In the genomic region with DNA sequence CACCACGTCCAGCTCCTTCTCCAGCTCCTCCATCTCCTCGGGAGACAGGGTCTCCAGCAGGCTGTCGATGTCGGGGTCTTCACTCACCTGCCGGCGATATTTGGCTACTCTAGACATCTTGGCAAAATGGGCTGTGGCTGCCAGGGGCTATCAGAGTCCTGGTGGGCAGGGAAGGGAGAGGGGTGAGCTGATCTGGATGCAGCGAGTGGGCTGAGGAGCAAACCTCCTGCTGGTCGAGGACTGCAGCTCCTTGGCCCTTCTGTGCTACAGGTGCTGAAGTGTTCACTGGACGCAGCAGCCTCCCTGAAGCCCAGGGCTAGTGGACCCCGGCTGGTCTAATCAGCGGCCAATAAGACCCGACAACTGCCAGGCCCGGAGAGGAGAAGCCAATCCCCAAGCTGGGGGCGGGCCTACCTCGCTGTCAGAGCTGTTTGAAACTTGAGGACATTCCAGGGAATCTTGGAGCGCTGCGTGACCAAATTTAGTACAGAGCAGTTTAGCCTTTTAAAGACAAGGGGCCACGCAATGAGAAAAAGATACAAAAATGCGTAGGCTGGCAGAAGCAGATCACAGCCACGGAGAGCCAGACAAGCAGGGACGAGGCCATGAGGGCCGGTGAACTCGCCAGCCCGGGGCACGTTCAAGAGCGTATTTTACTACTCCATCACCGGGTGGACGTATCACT, we compare ENCODE assay signal across 1 cellular context.
TF ChIP-seq lines count a peak whose summit lies in the region.

A gene (minus strand): TSS at position 325 of the 685 bp plus-strand sequence. CDS start 208 bp downstream, at position 117.

TF ChIP-seq in HepG2, 621 proteins besides CTCF, POLR2A, EP300 and RAD21 (continues in another document):
- TF ChIP-seq HMG20A (CRISPR knock-in tag; IDR thresholded peaks at IDR 0.05; ENCODE audit: borderline replicate concordance) (no peak), MXI1 (IDR thresholded peaks at IDR 0.05; ENCODE audit: borderline replicate concordance, low read depth, low read length) (peak; percentile 16; the same call in 1 of the 3 replicates), FOXC1 (CRISPR knock-in tag; IDR thresholded peaks at IDR 0.05; ENCODE audit: borderline replicate concordance) (0 out of 2 replicates have a peak, but pooled peaks have one; percentile 53), MAZ (IDR thresholded peaks at IDR 0.05; ENCODE audit: borderline replicate concordance, low read depth, low read length) (no peak), MAZ (CRISPR knock-in tag; IDR thresholded peaks at IDR 0.05; ENCODE audit: low read depth) (0 out of 2 replicates have a peak, but pooled peaks have one; percentile 33), NFYC (CRISPR knock-in tag; IDR thresholded peaks at IDR 0.05) (peak; percentile 75), LCORL (IDR thresholded peaks at IDR 0.05) (no peak), LCORL (CRISPR knock-in tag; IDR thresholded peaks at IDR 0.05) (no peak), SRF (IDR thresholded peaks at IDR 0.05; ENCODE audit: low read depth, low read length) (no peak), ZFP37 (CRISPR knock-in tag; IDR thresholded peaks at IDR 0.05; ENCODE audit: borderline replicate concordance) (no peak), SATB2 (CRISPR knock-in tag; IDR thresholded peaks at IDR 0.05) (no peak), SRSF1 (optimal IDR thresholded peaks at IDR 0.05; ENCODE audit: low read depth, low read length) (peak; percentile 33), TEAD2 (CRISPR knock-in tag; IDR thresholded peaks at IDR 0.05) (no peak), ZNF567 (CRISPR knock-in tag; IDR thresholded peaks at IDR 0.05; ENCODE audit: borderline replicate concordance) (no peak), SIX4 (CRISPR knock-in tag; IDR thresholded peaks at IDR 0.05) (no peak), BORCS8-MEF2B (CRISPR knock-in tag; IDR thresholded peaks at IDR 0.05) (no peak), ZKSCAN5 (CRISPR knock-in tag; IDR thresholded peaks at IDR 0.05) (no peak)
- TF ChIP-seq, protein P1, sequence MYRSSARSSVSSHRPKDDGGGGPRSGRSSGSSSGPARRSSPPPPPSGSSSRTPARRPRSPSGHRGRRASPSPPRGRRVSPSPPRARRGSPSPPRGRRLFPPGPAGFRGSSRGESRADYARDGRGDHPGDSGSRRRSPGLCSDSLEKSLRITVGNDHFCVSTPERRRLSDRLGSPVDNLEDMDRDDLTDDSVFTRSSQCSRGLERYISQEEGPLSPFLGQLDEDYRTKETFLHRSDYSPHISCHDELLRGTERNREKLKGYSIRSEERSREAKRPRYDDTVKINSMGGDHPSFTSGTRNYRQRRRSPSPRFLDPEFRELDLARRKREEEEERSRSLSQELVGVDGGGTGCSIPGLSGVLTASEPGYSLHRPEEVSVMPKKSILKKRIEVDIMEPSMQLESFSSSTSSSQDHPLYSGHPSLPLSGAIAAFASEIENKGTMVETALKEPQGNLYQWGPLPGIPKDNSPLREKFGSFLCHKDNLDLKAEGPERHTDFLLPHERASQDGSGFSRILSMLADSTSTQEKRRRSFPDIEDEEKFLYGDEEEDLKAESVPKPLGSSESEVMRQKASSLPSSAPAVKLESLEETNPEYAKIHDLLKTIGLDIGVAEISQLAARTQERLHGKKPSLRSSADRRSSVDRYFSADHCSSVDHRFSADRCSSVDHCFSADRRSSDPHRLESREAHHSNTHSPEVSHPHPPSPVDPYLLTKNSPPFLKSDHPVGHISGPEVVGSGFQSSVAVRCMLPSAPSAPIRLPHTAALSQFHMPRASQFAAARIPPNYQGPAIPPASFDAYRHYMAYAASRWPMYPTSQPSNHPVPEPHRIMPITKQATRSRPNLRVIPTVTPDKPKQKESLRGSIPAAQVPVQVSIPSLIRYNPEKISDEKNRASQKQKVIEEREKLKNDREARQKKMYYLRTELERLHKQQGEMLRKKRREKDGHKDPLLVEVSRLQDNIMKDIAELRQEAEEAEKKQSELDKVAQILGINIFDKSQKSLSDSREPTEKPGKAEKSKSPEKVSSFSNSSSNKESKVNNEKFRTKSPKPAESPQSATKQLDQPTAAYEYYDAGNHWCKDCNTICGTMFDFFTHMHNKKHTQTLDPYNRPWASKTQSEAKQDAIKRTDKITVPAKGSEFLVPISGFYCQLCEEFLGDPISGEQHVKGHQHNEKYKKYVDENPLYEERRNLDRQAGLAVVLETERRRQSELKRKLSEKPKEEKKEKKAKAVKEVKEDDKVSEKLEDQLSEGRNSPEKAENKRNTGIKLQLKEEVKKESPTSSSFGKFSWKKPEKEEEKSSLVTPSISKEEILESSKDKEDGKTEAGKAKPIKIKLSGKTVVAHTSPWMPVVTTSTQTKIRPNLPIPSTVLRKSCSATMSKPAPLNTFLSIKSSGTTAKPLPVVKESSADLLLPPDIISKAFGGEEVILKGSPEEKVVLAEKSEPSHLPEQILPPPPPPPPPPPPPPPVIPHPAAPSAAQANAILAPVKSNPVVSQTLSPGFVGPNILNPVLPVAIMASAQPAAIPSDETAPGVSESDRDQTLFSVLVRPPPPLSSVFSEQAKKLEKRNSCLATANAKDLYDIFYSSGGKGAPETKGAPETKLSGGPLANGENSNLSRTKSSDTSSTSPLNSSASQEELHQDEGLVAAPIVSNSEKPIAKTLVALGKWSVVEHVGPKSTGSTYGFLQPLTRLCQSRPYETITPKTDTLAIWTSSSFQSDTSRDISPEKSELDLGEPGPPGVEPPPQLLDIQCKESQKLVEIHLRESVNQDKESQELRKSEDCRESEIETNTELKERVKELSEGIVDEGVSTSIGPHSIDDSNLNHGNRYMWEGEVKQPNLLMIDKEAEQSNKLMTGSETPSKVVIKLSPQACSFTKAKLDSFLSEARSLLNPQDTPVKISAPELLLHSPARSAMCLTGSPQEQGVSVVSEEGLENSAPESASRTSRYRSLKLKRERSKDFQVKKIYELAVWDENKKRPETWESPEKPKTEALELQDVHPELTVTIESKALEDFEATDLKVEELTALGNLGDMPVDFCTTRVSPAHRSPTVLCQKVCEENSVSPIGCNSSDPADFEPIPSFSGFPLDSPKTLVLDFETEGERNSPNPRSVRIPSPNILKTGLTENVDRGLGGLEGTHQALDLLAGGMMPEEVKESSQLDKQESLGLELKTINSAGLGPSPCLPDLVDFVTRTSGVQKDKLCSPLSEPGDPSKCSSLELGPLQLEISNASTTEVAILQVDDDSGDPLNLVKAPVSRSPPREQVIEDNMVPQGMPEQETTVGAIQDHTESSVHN (CRISPR knock-in tag; IDR thresholded peaks at IDR 0.05) = no peak
- TF ChIP-seq, protein P2, sequence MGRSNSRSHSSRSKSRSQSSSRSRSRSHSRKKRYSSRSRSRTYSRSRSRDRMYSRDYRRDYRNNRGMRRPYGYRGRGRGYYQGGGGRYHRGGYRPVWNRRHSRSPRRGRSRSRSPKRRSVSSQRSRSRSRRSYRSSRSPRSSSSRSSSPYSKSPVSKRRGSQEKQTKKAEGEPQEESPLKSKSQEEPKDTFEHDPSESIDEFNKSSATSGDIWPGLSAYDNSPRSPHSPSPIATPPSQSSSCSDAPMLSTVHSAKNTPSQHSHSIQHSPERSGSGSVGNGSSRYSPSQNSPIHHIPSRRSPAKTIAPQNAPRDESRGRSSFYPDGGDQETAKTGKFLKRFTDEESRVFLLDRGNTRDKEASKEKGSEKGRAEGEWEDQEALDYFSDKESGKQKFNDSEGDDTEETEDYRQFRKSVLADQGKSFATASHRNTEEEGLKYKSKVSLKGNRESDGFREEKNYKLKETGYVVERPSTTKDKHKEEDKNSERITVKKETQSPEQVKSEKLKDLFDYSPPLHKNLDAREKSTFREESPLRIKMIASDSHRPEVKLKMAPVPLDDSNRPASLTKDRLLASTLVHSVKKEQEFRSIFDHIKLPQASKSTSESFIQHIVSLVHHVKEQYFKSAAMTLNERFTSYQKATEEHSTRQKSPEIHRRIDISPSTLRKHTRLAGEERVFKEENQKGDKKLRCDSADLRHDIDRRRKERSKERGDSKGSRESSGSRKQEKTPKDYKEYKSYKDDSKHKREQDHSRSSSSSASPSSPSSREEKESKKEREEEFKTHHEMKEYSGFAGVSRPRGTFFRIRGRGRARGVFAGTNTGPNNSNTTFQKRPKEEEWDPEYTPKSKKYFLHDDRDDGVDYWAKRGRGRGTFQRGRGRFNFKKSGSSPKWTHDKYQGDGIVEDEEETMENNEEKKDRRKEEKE (IDR thresholded peaks at IDR 0.05) = no peak
- TF ChIP-seq, protein P3, sequence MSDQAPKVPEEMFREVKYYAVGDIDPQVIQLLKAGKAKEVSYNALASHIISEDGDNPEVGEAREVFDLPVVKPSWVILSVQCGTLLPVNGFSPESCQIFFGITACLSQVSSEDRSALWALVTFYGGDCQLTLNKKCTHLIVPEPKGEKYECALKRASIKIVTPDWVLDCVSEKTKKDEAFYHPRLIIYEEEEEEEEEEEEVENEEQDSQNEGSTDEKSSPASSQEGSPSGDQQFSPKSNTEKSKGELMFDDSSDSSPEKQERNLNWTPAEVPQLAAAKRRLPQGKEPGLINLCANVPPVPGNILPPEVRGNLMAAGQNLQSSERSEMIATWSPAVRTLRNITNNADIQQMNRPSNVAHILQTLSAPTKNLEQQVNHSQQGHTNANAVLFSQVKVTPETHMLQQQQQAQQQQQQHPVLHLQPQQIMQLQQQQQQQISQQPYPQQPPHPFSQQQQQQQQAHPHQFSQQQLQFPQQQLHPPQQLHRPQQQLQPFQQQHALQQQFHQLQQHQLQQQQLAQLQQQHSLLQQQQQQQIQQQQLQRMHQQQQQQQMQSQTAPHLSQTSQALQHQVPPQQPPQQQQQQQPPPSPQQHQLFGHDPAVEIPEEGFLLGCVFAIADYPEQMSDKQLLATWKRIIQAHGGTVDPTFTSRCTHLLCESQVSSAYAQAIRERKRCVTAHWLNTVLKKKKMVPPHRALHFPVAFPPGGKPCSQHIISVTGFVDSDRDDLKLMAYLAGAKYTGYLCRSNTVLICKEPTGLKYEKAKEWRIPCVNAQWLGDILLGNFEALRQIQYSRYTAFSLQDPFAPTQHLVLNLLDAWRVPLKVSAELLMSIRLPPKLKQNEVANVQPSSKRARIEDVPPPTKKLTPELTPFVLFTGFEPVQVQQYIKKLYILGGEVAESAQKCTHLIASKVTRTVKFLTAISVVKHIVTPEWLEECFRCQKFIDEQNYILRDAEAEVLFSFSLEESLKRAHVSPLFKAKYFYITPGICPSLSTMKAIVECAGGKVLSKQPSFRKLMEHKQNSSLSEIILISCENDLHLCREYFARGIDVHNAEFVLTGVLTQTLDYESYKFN (CRISPR knock-in tag; conservative IDR thresholded peaks at IDR 0.05) = no peak
- TF ChIP-seq, protein P4, sequence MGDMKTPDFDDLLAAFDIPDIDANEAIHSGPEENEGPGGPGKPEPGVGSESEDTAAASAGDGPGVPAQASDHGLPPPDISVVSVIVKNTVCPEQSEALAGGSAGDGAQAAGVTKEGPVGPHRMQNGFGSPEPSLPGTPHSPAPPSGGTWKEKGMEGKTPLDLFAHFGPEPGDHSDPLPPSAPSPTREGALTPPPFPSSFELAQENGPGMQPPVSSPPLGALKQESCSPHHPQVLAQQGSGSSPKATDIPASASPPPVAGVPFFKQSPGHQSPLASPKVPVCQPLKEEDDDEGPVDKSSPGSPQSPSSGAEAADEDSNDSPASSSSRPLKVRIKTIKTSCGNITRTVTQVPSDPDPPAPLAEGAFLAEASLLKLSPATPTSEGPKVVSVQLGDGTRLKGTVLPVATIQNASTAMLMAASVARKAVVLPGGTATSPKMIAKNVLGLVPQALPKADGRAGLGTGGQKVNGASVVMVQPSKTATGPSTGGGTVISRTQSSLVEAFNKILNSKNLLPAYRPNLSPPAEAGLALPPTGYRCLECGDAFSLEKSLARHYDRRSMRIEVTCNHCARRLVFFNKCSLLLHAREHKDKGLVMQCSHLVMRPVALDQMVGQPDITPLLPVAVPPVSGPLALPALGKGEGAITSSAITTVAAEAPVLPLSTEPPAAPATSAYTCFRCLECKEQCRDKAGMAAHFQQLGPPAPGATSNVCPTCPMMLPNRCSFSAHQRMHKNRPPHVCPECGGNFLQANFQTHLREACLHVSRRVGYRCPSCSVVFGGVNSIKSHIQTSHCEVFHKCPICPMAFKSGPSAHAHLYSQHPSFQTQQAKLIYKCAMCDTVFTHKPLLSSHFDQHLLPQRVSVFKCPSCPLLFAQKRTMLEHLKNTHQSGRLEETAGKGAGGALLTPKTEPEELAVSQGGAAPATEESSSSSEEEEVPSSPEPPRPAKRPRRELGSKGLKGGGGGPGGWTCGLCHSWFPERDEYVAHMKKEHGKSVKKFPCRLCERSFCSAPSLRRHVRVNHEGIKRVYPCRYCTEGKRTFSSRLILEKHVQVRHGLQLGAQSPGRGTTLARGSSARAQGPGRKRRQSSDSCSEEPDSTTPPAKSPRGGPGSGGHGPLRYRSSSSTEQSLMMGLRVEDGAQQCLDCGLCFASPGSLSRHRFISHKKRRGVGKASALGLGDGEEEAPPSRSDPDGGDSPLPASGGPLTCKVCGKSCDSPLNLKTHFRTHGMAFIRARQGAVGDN (CRISPR knock-in tag; IDR thresholded peaks at IDR 0.05) = peak; percentile 52
- TF ChIP-seq, protein P5, sequence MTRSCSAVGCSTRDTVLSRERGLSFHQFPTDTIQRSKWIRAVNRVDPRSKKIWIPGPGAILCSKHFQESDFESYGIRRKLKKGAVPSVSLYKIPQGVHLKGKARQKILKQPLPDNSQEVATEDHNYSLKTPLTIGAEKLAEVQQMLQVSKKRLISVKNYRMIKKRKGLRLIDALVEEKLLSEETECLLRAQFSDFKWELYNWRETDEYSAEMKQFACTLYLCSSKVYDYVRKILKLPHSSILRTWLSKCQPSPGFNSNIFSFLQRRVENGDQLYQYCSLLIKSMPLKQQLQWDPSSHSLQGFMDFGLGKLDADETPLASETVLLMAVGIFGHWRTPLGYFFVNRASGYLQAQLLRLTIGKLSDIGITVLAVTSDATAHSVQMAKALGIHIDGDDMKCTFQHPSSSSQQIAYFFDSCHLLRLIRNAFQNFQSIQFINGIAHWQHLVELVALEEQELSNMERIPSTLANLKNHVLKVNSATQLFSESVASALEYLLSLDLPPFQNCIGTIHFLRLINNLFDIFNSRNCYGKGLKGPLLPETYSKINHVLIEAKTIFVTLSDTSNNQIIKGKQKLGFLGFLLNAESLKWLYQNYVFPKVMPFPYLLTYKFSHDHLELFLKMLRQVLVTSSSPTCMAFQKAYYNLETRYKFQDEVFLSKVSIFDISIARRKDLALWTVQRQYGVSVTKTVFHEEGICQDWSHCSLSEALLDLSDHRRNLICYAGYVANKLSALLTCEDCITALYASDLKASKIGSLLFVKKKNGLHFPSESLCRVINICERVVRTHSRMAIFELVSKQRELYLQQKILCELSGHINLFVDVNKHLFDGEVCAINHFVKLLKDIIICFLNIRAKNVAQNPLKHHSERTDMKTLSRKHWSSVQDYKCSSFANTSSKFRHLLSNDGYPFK (CRISPR knock-in tag; IDR thresholded peaks at IDR 0.05; ENCODE audit: borderline replicate concordance) = no peak
- TF ChIP-seq, protein P6, sequence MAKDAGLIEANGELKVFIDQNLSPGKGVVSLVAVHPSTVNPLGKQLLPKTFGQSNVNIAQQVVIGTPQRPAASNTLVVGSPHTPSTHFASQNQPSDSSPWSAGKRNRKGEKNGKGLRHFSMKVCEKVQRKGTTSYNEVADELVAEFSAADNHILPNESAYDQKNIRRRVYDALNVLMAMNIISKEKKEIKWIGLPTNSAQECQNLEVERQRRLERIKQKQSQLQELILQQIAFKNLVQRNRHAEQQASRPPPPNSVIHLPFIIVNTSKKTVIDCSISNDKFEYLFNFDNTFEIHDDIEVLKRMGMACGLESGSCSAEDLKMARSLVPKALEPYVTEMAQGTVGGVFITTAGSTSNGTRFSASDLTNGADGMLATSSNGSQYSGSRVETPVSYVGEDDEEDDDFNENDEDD (CRISPR knock-in tag; IDR thresholded peaks at IDR 0.05; ENCODE audit: borderline replicate concordance) = no peak
- TF ChIP-seq, protein P7, sequence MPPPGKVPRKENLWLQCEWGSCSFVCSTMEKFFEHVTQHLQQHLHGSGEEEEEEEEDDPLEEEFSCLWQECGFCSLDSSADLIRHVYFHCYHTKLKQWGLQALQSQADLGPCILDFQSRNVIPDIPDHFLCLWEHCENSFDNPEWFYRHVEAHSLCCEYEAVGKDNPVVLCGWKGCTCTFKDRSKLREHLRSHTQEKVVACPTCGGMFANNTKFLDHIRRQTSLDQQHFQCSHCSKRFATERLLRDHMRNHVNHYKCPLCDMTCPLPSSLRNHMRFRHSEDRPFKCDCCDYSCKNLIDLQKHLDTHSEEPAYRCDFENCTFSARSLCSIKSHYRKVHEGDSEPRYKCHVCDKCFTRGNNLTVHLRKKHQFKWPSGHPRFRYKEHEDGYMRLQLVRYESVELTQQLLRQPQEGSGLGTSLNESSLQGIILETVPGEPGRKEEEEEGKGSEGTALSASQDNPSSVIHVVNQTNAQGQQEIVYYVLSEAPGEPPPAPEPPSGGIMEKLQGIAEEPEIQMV (CRISPR knock-in tag; IDR thresholded peaks at IDR 0.05; ENCODE audit: low read depth) = 0 out of 2 replicates have a peak, but pooled peaks have one; percentile 16
